ENCODE assay signal across 31 cellular contexts in the genomic region with DNA sequence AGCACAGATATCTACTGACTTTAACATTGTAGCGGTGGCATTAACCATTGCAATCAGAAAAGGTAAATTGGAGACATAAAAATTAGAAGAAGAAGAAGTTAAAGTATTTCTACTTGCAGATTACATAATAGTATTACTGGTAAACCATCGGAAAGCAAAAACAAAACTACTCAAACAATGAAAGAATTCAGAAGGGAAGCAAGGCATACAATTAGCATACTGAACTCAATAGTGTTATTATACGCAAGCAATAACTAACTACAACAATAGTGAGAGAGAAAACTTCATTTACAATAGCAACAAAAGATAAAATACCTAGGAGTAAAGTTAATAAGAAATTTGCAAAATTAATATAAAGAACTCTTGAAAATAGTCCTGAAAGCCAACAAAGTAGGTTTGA. TPM values are rescaled to one million over a fixed set of nuclear protein-coding genes. Genes with fewer than 3 reads are reported as not detected.
DNase-seq lines count a peak whose midpoint lies in the region; ATAC-seq, FAIRE-seq and TF ChIP-seq lines count a peak whose summit lies in the region.
"Had no signal": no experiment of that assay in that cellular context is flagged by ENCODE, and none has a peak within 500 bp of the region (broad histone marks: within the 10 kb centered on the region; RNA-seq: fewer than 3 reads in every experiment).

No MANE protein-coding gene starts in this region.

- H4K20me1 ChIP-seq in K562 (replicated peaks; ENCODE audit: control insufficient read depth, insufficient read depth, low read length): no peaks in the 10 kb centered on the region; the same call in 1 of the 2 replicates
- H4K20me1 ChIP-seq: BLaER1 had no signal

- 2% methylated on average over 3 of the region's 3 CpGs for WGBS in K562 (ENCODE audit: insufficient coverage, low coverage, missing lambda C conversion rate)

- TF ChIP-seq POLR2A in K562 (conservative IDR thresholded peaks at IDR 0.05): no peak

- FAIRE-seq in K562 (lab: Jason Lieb, UNC): no peak
- peak; percentile 81 for FAIRE-seq in frontal cortex (lab: Jason Lieb, UNC)
- FAIRE-seq: A204.1, GM12878, GM19239 had no signal

- TF ChIP-seq EP300 in K562 (IDR thresholded peaks at IDR 0.05; ENCODE audit: low read length): no peak

- H3K9ac ChIP-seq in K562 (ENCODE audit: insufficient read depth in 1 of 2, low read depth in 2 of 2, low read length in 2 of 2): no peak overlapping the region
- H3K9ac ChIP-seq: BLaER1 had no signal

- no TSS peak for BruUV-seq in K562 (replicated peaks; lab: Mats Ljungman, UMichigan)

- CTCF ChIA-PET in K562 (lab: Yijun Ruan, JAX; ENCODE audit: low intra/inter-chr PET ratio): interaction anchor here (3.5 kb wide), 1 partner anchor 350 kb away, joined by 15 read pairs; no protein-coding TSS in a partner anchor

- H3K4me1 ChIP-seq in K562 (replicated peaks in 1 of 2; ENCODE audit: control insufficient read depth in 2 of 2, insufficient read depth in 2 of 2, low read length in 2 of 2): no peaks in the 10 kb centered on the region
- H3K4me1 ChIP-seq: BE2C, BLaER1 had no signal

- no peak overlapping the region for H3K27ac ChIP-seq in K562 (ENCODE audit: extremely low read depth, low read depth, low read length)
- H3K27ac ChIP-seq: BLaER1 had no signal

- intact Hi-C loops in K562 (cut with micrococcal nuclease): loop anchor here (5.0 kb wide), 2 partner anchors 73 to 248 kb away; no protein-coding TSS in a partner anchor

- H3K4me3 ChIP-seq in K562: no peak overlapping the region
- H3K4me3 ChIP-seq: BLaER1, GM12878 had no signal

- no peaks in the 10 kb centered on the region for H3K9me3 ChIP-seq in K562 (replicated peaks; ENCODE audit: control insufficient read depth, insufficient read depth, low read depth, low read length)
- H3K9me3 ChIP-seq: BE2C, BLaER1 had no signal

- H3K79me2 ChIP-seq in K562 (ENCODE audit: control insufficient read depth, insufficient read depth, low read length): no peaks in the 10 kb centered on the region

- in situ Hi-C loops in K562 (cut with MboI): no loop called here

- no peak for ATAC-seq in K562
- ATAC-seq: GM12878 had no signal

- no peak for TF ChIP-seq CTCF in K562 (IDR thresholded peaks at IDR 0.05 in 2 of 3, conservative IDR thresholded peaks at IDR 0.05 in 1 of 3; ENCODE audit: insufficient read depth in 2 of 3, low read depth in 1 of 3, low read length in 3 of 3)

- H2AFZ ChIP-seq in K562 (ENCODE audit: low read depth, low read length): no peak overlapping the region

- peaks cover 15 to 54% of the 10 kb centered on the region in 2 experiments; a peak in 4 of 5 replicates for H3K27me3 ChIP-seq in K562 (ENCODE audit: control insufficient read depth in 2 of 2, insufficient read depth in 2 of 2, low read length in 2 of 2)
- H3K27me3 ChIP-seq: BLaER1 had no signal

- H3K36me3 ChIP-seq in K562 (ENCODE audit: control insufficient read depth, insufficient read depth, low read length): no peaks in the 10 kb centered on the region
- H3K36me3 ChIP-seq: BE2C, BLaER1 had no signal

- no peaks in the 10 kb centered on the region for H3K9me1 ChIP-seq in K562 (ENCODE audit: control insufficient read depth, insufficient read depth, low read length)

- no peak for TF ChIP-seq RAD21 in K562 (CRISPR knock-in tag; conservative IDR thresholded peaks at IDR 0.05 in 1 of 2, IDR thresholded peaks at IDR 0.05 in 1 of 2)

- H3K4me2 ChIP-seq in K562 (ENCODE audit: insufficient read depth, low read length): no peak overlapping the region
- H3K4me2 ChIP-seq: BLaER1 had no signal

- POLR2A ChIA-PET in K562 (lab: Yijun Ruan, JAX): no interaction called here

- DNase-seq in K562 (ENCODE audit: extremely low read depth in 1 of 4, low spot score in 3 of 4) (no peak), frontal cortex (ENCODE audit: low spot score in 2 of 2) (no peak), medulla oblongata (ENCODE audit: extremely low spot score) (peak; percentile 33), superior temporal gyrus (ENCODE audit: extremely low spot score) (peak; percentile 55), NK-92 (lab: John Stamatoyannopoulos, UW; ENCODE audit: unreplicated experiment) (no peak)
- DNase-seq in stimulated activated CD4-positive, alpha-beta T cell treated with anti-CD3 and anti-CD28 coated beads, Interleukin-1b, Interleukin-23, amount 100 ng/mL, for 48 hours: no peak
- DNase-seq in activated CD4-positive, alpha-beta T cell treated with anti-CD3 and anti-CD28 coated beads, Interleukin-2, amount 50 U/mL, for 48 hours: no peak
- DNase-seq: 8988T; ACHN; BE2C; C1 segment of cervical spinal cord; CD4-positive, alpha-beta memory T cell; CD4-positive, CD25-positive, alpha-beta regulatory T cell; CD8-positive, alpha-beta memory T cell; COR-L47; DMS 273 treated with DMSO at 0.1 percent for 48 hours; DMS153; DMS53; DMS79; DND-41; EL; GDM1 had no signal

TF ChIP-seq in K562, 482 proteins besides CTCF, POLR2A, EP300 and RAD21:
- peak; percentile 48 for TF ChIP-seq CBX2 (IDR thresholded peaks at IDR 0.05; ENCODE audit: insufficient read depth, low read length, poor library complexity, severe bottlenecking)
- no peak for TF ChIP-seq TEAD1 (CRISPR knock-in tag; IDR thresholded peaks at IDR 0.05)

RNA-seq across cellular contexts. Expression of gene TEX53, which starts 6.6 kb away (rescaled TPM):
- total RNA-seq in K562 (2011; cell fraction: chromatin; rRNA removed; ENCODE audit: low replicate concordance): not detected in 2 replicates
- not detected in 2 replicates for total RNA-seq in K562 (2011; cell fraction: nucleolus; rRNA removed)
- not detected in 2 replicates for total RNA-seq in K562 (2011; cell fraction: nucleoplasm; rRNA removed)
- total RNA-seq in K562 (2014; rRNA removed): not detected in 2 replicates
- not detected in 2 replicates for total RNA-seq in K562 (2014; rRNA removed; fragmentation: Illumina TruSeq; extraction: Trizol)
- not detected in 2 replicates for total RNA-seq in K562 (2015; rRNA removed; fragmentation: Illumina TruSeq; extraction: Trizol)
- not detected in 2 replicates for total RNA-seq in K562 (2021)
- not detected in 2 replicates for polyA plus RNA-seq in K562 (2011; rRNA removed)
- polyA plus RNA-seq in K562 (2011; cell fraction: cytosol; rRNA removed): not detected in 2 replicates
- polyA plus RNA-seq in K562 (2011; cell fraction: nucleus; rRNA removed): not detected in 2 replicates
- not detected in 2 replicates for polyA plus RNA-seq in K562 (2012)
- not detected in 2 replicates for polyA plus RNA-seq in K562 (2014; fragmentation: Illumina TruSeq; extraction: Trizol)
- polyA plus RNA-seq in K562 (2014; fragmentation: Nextera tagmentation; extraction: Ambion mirVana): not detected
- polyA plus RNA-seq in K562 (2014; rRNA removed): not detected in 2 replicates
- polyA minus RNA-seq in K562 (2011; rRNA and poly(A)+ RNA removed): not detected in 2 replicates
- not detected in 2 replicates for polyA minus RNA-seq in K562 (2011; cell fraction: cytosol; rRNA and poly(A)+ RNA removed)
- not detected in 2 replicates for polyA minus RNA-seq in K562 (2011; cell fraction: nucleus; rRNA and poly(A)+ RNA removed)
- total RNA-seq in frontal cortex: not detected
- total RNA-seq: A673; CD4-positive, alpha-beta memory T cell; CD4-positive, CD25-positive, alpha-beta regulatory T cell; CD8-positive, alpha-beta memory T cell; Daoy; G401; GM12878 had no signal
- polyA plus RNA-seq: AG04450; CD14-positive monocyte; CD4-positive, alpha-beta memory T cell; CD4-positive, CD25-positive, alpha-beta regulatory T cell; CD8-positive, alpha-beta memory T cell; GM12878 had no signal

RNA-seq across cellular contexts. Expression of gene TEX48, which starts 17.8 kb away (rescaled TPM):
- not detected in 2 replicates for total RNA-seq in K562 (2011; cell fraction: chromatin; rRNA removed; ENCODE audit: low replicate concordance)
- total RNA-seq in K562 (2011; cell fraction: nucleolus; rRNA removed): not detected in 2 replicates
- not detected in 2 replicates for total RNA-seq in K562 (2011; cell fraction: nucleoplasm; rRNA removed)
- not detected in 2 replicates for total RNA-seq in K562 (2014; rRNA removed)
- not detected in 2 replicates for total RNA-seq in K562 (2014; rRNA removed; fragmentation: Illumina TruSeq; extraction: Trizol)
- not detected in 2 replicates for total RNA-seq in K562 (2015; rRNA removed; fragmentation: Illumina TruSeq; extraction: Trizol)
- not detected in 2 replicates for total RNA-seq in K562 (2021)
- not detected in 2 replicates for polyA plus RNA-seq in K562 (2011; rRNA removed)
- polyA plus RNA-seq in K562 (2011; cell fraction: cytosol; rRNA removed): not detected in 2 replicates
- polyA plus RNA-seq in K562 (2011; cell fraction: nucleus; rRNA removed): not detected in 2 replicates
- polyA plus RNA-seq in K562 (2012): not detected in 2 replicates
- not detected in 2 replicates for polyA plus RNA-seq in K562 (2014; fragmentation: Illumina TruSeq; extraction: Trizol)
- not detected for polyA plus RNA-seq in K562 (2014; fragmentation: Nextera tagmentation; extraction: Ambion mirVana)
- not detected in 2 replicates for polyA plus RNA-seq in K562 (2014; rRNA removed)
- polyA minus RNA-seq in K562 (2011; rRNA and poly(A)+ RNA removed): not detected in 2 replicates
- not detected in 2 replicates for polyA minus RNA-seq in K562 (2011; cell fraction: cytosol; rRNA and poly(A)+ RNA removed)
- polyA minus RNA-seq in K562 (2011; cell fraction: nucleus; rRNA and poly(A)+ RNA removed): not detected in 2 replicates
- not detected for total RNA-seq in frontal cortex
- total RNA-seq: A673; CD4-positive, alpha-beta memory T cell; CD4-positive, CD25-positive, alpha-beta regulatory T cell; Daoy; G401; GM12878 had no signal
- polyA plus RNA-seq: AG04450; CD14-positive monocyte; CD4-positive, CD25-positive, alpha-beta regulatory T cell; CD8-positive, alpha-beta memory T cell; GM12878 had no signal

RNA-seq across cellular contexts. Expression of gene TMEM268, which starts 53.1 kb away (rescaled TPM):
- 35.2 and 43.1 TPM in 2 replicates for total RNA-seq in K562 (2011; cell fraction: chromatin; rRNA removed; ENCODE audit: low replicate concordance)
- total RNA-seq in K562 (2011; cell fraction: nucleolus; rRNA removed): 25.1 and 26.3 TPM in 2 replicates
- total RNA-seq in K562 (2011; cell fraction: nucleoplasm; rRNA removed): 33.6 and 48.1 TPM in 2 replicates
- total RNA-seq in K562 (2014; rRNA removed) (9.1 and 11.5 TPM in 2 replicates), K562 (2014; rRNA removed; fragmentation: Illumina TruSeq; extraction: Trizol) (10.0 and 10.8 TPM in 2 replicates), K562 (2015; rRNA removed; fragmentation: Illumina TruSeq; extraction: Trizol) (7.1 and 8.6 TPM in 2 replicates), K562 (2021) (14.8 and 17.3 TPM in 2 replicates), frontal cortex (16.7 TPM)
- polyA plus RNA-seq in K562 (2011; rRNA removed) (19.3 and 19.4 TPM in 2 replicates), K562 (2014; fragmentation: Illumina TruSeq; extraction: Trizol) (19.4 and 19.6 TPM in 2 replicates), K562 (2014; fragmentation: Nextera tagmentation; extraction: Ambion mirVana) (1 to 10 TPM; 2.6 to 2.7 TPM), K562 (2014; rRNA removed) (8.4 and 10.5 TPM in 2 replicates)
- polyA plus RNA-seq in K562 (2011; cell fraction: cytosol; rRNA removed): 10.1 and 20.0 TPM in 2 replicates
- polyA plus RNA-seq in K562 (2011; cell fraction: nucleus; rRNA removed): 10.2 and 12.8 TPM in 2 replicates
- polyA plus RNA-seq in K562 (2012): 7.4 and 20.0 TPM in 2 replicates
- polyA minus RNA-seq in K562 (2011; rRNA and poly(A)+ RNA removed): 19.3 and 23.1 TPM in 2 replicates
- polyA minus RNA-seq in K562 (2011; cell fraction: cytosol; rRNA and poly(A)+ RNA removed): 7.8 and 12.3 TPM in 2 replicates
- 4.7 and 6.6 TPM in 2 replicates for polyA minus RNA-seq in K562 (2011; cell fraction: nucleus; rRNA and poly(A)+ RNA removed)

Comparison
In these comparisons a context has a peak if more than half of its experiments do, and no peak if none do; other contexts are left out.
1. DNase-seq: peak in medulla oblongata (single experiment) and superior temporal gyrus (single experiment); none in K562 (0 of 4), frontal cortex (0 of 2), stimulated activated CD4-positive, alpha-beta T cell treated with anti-CD3 and anti-CD28 coated beads, Interleukin-1b, Interleukin-23, amount 100 ng/mL, for 48 hours (single experiment), activated CD4-positive, alpha-beta T cell treated with anti-CD3 and anti-CD28 coated beads, Interleukin-2, amount 50 U/mL, for 48 hours (0 of 2) and NK-92 (single experiment).